In genomic region chr5:174327317-174327864, GRCh38 we compare ENCODE assay signal across 8 cellular contexts.
DNase-seq lines count a peak whose midpoint lies in the region; ATAC-seq and TF ChIP-seq lines count a peak whose summit lies in the region.

No MANE protein-coding gene starts in this region.

- intact Hi-C loops in psoas muscle (cut with DNase I): loop anchor here in 1 of 2 donors (5.0 to 10.0 kb wide), 3 partner anchors 407 to 1013 kb away; no protein-coding TSS in a partner anchor

- no peak overlapping the region for H3K4me3 ChIP-seq in NT2/D1 (ENCODE audit: insufficient read length, low read depth)
- no peak overlapping the region for H3K4me3 ChIP-seq in psoas muscle

- TF ChIP-seq CTCF in psoas muscle (IDR thresholded peaks at IDR 0.05): peak; percentile 65

- H3K27me3 ChIP-seq in NT2/D1 (ENCODE audit: insufficient read depth, insufficient read length) (peaks cover 4% of the 10 kb centered on the region), psoas muscle (ENCODE audit: insufficient read depth in 3 of 3, low read length in 2 of 3) (peaks cover 0 to 28% (median 2%) of the 10 kb centered on the region in 3 donors)

- no peaks in the 10 kb centered on the region for H3K9me3 ChIP-seq in NT2/D1 (ENCODE audit: insufficient read depth, low read length)
- no peaks in the 10 kb centered on the region for H3K9me3 ChIP-seq in psoas muscle

- no peak overlapping the region for H3K9ac ChIP-seq in NT2/D1 (ENCODE audit: insufficient read length, low read depth)

- H3K27ac ChIP-seq in psoas muscle: no peak overlapping the region

- peak; percentile 51 for DNase-seq in NCI-H2171 treated with DMSO at 0.1 percent for 48 hours (lab: John Stamatoyannopoulos, UW)
- DNase-seq in NCI-H2171 (lab: John Stamatoyannopoulos, UW): no peak
- DNase-seq in NT2/D1 (ENCODE audit: low read depth, low spot score): peak; percentile 79
- peak; percentile 58 to 69 for DNase-seq in activated T-cell treated with anti-CD3 and anti-CD28 coated beads, Interleukin-2, amount 50 U/mL, for 48 hours
- DNase-seq in germinal center (ENCODE audit: low spot score): peak; percentile 60
- peak; percentile 61 to 75 for DNase-seq in psoas muscle

- peak; percentile 61 for ATAC-seq in HG03442 (IDR thresholded peaks at IDR 0.05; ENCODE audit: unreplicated experiment)
- peak; percentile 64 to 86 (median 81) for ATAC-seq in psoas muscle
- no peak for ATAC-seq in GM19324 (IDR thresholded peaks at IDR 0.05; ENCODE audit: low FRiP score, unreplicated experiment)

- H3K36me3 ChIP-seq in NT2/D1 (ENCODE audit: insufficient read depth, insufficient read length, low read length): no peaks in the 10 kb centered on the region
- H3K36me3 ChIP-seq in psoas muscle (ENCODE audit: insufficient read depth in 1 of 2, low read depth in 1 of 2): no peaks in the 10 kb centered on the region

- WGBS in psoas muscle, 3 donors: 27 to 31% (median 31%) methylated on average over 10 of the region's 10 CpGs

- H3K4me1 ChIP-seq in NT2/D1 (ENCODE audit: insufficient read depth, insufficient read length) (peaks cover 3% of the 10 kb centered on the region), psoas muscle (no peaks in the 10 kb centered on the region)
